Comparison of ENCODE assay signal across 7 cellular contexts in the genomic region with DNA sequence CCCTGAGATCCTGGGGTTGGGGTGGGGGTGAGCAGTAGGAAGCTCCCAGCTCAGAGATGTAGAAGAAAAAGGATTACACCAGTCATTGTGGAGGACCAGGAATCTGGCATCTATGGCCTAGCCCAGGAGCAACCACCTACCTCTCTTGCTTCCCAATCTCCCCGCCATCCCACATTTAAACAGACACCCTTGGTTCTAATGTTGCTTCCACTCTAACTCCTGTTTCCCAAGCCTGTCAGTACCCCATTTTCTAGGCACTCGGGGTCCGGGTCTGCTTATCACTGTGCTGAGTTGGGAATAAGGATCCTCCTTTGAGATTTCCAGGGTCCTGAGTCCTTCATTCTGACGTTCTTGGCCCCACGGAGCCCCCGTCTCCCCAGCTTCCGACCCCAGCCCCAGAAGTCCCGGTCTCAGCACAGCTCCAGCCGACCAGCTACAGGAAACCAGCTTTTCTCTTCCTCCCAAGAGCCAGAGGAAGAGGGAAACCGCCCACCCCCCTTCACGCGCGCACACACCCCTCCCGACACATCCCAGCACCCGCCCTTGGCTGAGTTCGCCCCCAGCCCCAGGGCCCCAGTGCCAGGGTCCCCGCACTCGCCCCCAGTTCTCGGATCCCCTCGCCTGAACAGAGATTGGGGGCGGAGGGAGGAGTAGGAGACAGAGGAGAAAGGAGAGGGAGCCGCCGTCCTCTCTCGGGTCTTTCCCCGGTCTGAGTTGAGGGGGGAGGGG. TPM values are rescaled to one million over a fixed set of nuclear protein-coding genes. Genes with fewer than 3 reads are reported as not detected.
DNase-seq lines count a peak whose midpoint lies in the region; ATAC-seq lines count a peak whose summit lies in the region.

No MANE protein-coding gene starts in this region.

- H3K4me3 ChIP-seq in Jurkat, Clone E6-1 (ENCODE audit: low read length), result peak overlapping the region; percentile 83
- peak overlapping the region; percentile 69 for H3K4me3 ChIP-seq in iPS-18a (ENCODE audit: low read length)

- no peaks in the 10 kb centered on the region for H3K9me3 Mint-ChIP-seq in activated naive CD8-positive, alpha-beta T cell (ENCODE audit: low read depth)
- H3K9me3 Mint-ChIP-seq in stimulated activated memory B cell treated with anti-CD40 and anti-IgM and Interleukin-4, amounts not matched to agents 10 μg/mL and 1 μg/mL and 100 μg/mL, for 72 hours, result no peaks in the 10 kb centered on the region

- no peaks in the 10 kb centered on the region for H3K36me3 ChIP-seq in iPS-18a (ENCODE audit: control insufficient read depth, low read depth, low read length)

- peaks cover 68% of the 10 kb centered on the region for H3K4me1 Mint-ChIP-seq in activated naive CD8-positive, alpha-beta T cell (ENCODE audit: low read depth)
- peaks cover 60% of the 10 kb centered on the region for H3K4me1 Mint-ChIP-seq in stimulated activated memory B cell treated with anti-CD40 and anti-IgM and Interleukin-4, amounts not matched to agents 10 μg/mL and 1 μg/mL and 100 μg/mL, for 72 hours

- no peaks in the 10 kb centered on the region for H3K27me3 Mint-ChIP-seq in activated naive CD8-positive, alpha-beta T cell
- peaks cover 46% of the 10 kb centered on the region for H3K27me3 Mint-ChIP-seq in stimulated activated memory B cell treated with anti-CD40 and anti-IgM and Interleukin-4, amounts not matched to agents 10 μg/mL and 1 μg/mL and 100 μg/mL, for 72 hours

- peak overlapping the region; percentile 89 for H3K4me3 Mint-ChIP-seq in activated naive CD8-positive, alpha-beta T cell
- peak overlapping the region; percentile 68 for H3K4me3 Mint-ChIP-seq in stimulated activated memory B cell treated with anti-CD40 and anti-IgM and Interleukin-4, amounts not matched to agents 10 μg/mL and 1 μg/mL and 100 μg/mL, for 72 hours

- no peaks in the 10 kb centered on the region for H3K9me3 ChIP-seq in iPS-18a (ENCODE audit: control insufficient read depth, low read depth, low read length)

- no peak for ATAC-seq in stimulated activated memory B cell treated with anti-CD40 and anti-IgM and Interleukin-4, amounts not matched to agents 10 μg/mL and 1 μg/mL and 100 μg/mL, for 72 hours
- ATAC-seq in GM19467 (IDR thresholded peaks at IDR 0.05; ENCODE audit: unreplicated experiment), result no peak

- H3K27ac Mint-ChIP-seq in activated naive CD8-positive, alpha-beta T cell, result peak overlapping the region; percentile 92
- H3K27ac Mint-ChIP-seq in stimulated activated memory B cell treated with anti-CD40 and anti-IgM and Interleukin-4, amounts not matched to agents 10 μg/mL and 1 μg/mL and 100 μg/mL, for 72 hours, result peak overlapping the region; percentile 26

- no peak overlapping the region for H3K27ac ChIP-seq in iPS-18a (ENCODE audit: low read length)

- peak overlapping the region; percentile 58 for H3K9ac ChIP-seq in iPS-18a (ENCODE audit: low read length)

- H3K36me3 Mint-ChIP-seq in activated naive CD8-positive, alpha-beta T cell, result no peaks in the 10 kb centered on the region
- no peaks in the 10 kb centered on the region for H3K36me3 Mint-ChIP-seq in stimulated activated memory B cell treated with anti-CD40 and anti-IgM and Interleukin-4, amounts not matched to agents 10 μg/mL and 1 μg/mL and 100 μg/mL, for 72 hours

- DNase-seq in Jurkat, Clone E6-1 (ENCODE audit: low read depth, low spot score), result no peak
- DNase-seq in OCI-M2 (lab: John Stamatoyannopoulos, UW; ENCODE audit: unreplicated experiment) (no peak), NCI-H2196 (lab: John Stamatoyannopoulos, UW; ENCODE audit: unreplicated experiment) (no peak)

- H3K27me3 ChIP-seq in iPS-18a (ENCODE audit: control insufficient read depth, insufficient read depth, low read length), result peaks cover 56% of the 10 kb centered on the region

- H3K4me1 ChIP-seq in iPS-18a (ENCODE audit: control insufficient read depth, low read depth, low read length), result peaks cover 30% of the 10 kb centered on the region

RNA-seq across cellular contexts. Expression of a gene that starts 1.2 kb away (rescaled TPM):
- polyA plus RNA-seq in Jurkat, Clone E6-1 (2012; ENCODE audit: insufficient read depth, insufficient read length), result 41.2 TPM

RNA-seq across cellular contexts. Expression of a gene that starts 33.3 kb away (rescaled TPM):
- 2.7 TPM for polyA plus RNA-seq in Jurkat, Clone E6-1 (2012; ENCODE audit: insufficient read depth, insufficient read length)

RNA-seq across cellular contexts. Expression of a gene that starts 53.6 kb away (rescaled TPM):
- polyA plus RNA-seq in Jurkat, Clone E6-1 (2012; ENCODE audit: insufficient read depth, insufficient read length), result not detected

RNA-seq across cellular contexts. Expression of a gene that starts 55.5 kb away (rescaled TPM):
- 23.7 TPM for polyA plus RNA-seq in Jurkat, Clone E6-1 (2012; ENCODE audit: insufficient read depth, insufficient read length)
